8 cellular contexts compared by ENCODE assay signal in genomic region chr5:177370488-177371119, GRCh38. TPM values are rescaled to one million over a fixed set of nuclear protein-coding genes. Genes with fewer than 3 reads are reported as not detected.
A peak's percentile ranks its signal among the peaks of the same experiment; 100 is the strongest.
DNase-seq lines count a peak whose midpoint lies in the region; ATAC-seq and TF ChIP-seq lines count a peak whose summit lies in the region.

No MANE protein-coding gene starts in this region.

- TF ChIP-seq POLR2A in body of pancreas (IDR thresholded peaks at IDR 0.05), result peak in 1 of 3 donors; percentile 16

- ATAC-seq in body of pancreas, result peak; percentile 73
- ATAC-seq in HG03439 (IDR thresholded peaks at IDR 0.05; ENCODE audit: unreplicated experiment), result no peak

- peak; percentile 32 to 88 (median 69) for TF ChIP-seq CTCF in body of pancreas (IDR thresholded peaks at IDR 0.05)

- H3K4me1 ChIP-seq in body of pancreas (peaks cover 61% of the 10 kb centered on the region), iPS DF 6.9 (ENCODE audit: control insufficient read depth, insufficient read depth, low read length) (peaks cover 11% of the 10 kb centered on the region)

- H3K9me3 ChIP-seq in body of pancreas (no peaks in the 10 kb centered on the region), iPS DF 6.9 (ENCODE audit: control insufficient read depth, insufficient read depth, low read length) (no peaks in the 10 kb centered on the region)

- H3K27me3 ChIP-seq in body of pancreas, result no peaks in the 10 kb centered on the region
- H3K27me3 ChIP-seq in iPS DF 6.9 (ENCODE audit: control insufficient read depth, insufficient read depth, low read length), result no peaks in the 10 kb centered on the region

- H3K36me3 ChIP-seq in body of pancreas (replicated peaks in 1 of 2; ENCODE audit: insufficient read depth in 1 of 2, low read depth in 2 of 2) (no peaks in the 10 kb centered on the region), iPS DF 6.9 (ENCODE audit: control insufficient read depth, insufficient read depth, low read length) (0 out of 2 replicates have a peak, but pooled peaks cover 4% of the 10 kb centered on the region)

- H3K27ac ChIP-seq in body of pancreas, result peak overlapping the region; percentile 62 to 84 (median 78)
- H3K27ac ChIP-seq in iPS DF 6.9 (ENCODE audit: low read length), result no peak overlapping the region

- no peak overlapping the region for H3K4me3 ChIP-seq in body of pancreas
- H3K4me3 ChIP-seq in iPS DF 6.9 (ENCODE audit: low read length), result no peak overlapping the region; the same call in 1 of the 2 replicates
- H3K4me3 ChIP-seq in skeletal muscle cell (ENCODE audit: low read depth, low read length), result peak overlapping the region; percentile 55

- 9 to 24% methylated on average over 6 to 40 of the region's 42 CpGs for WGBS in body of pancreas, 2 donors
- WGBS in iPS DF 6.9 (ENCODE audit: insufficient coverage, insufficient read length), result no CpG with 5 or more reads among the region's 42 CpGs

- intact Hi-C loops in body of pancreas (cut with DNase I), result no loop called here

- DNase-seq in activated CD8-positive, alpha-beta memory T cell treated with anti-CD3 and anti-CD28 coated beads, Interleukin-2, amount 50 U/mL, for 48 hours, result peak; percentile 85
- no peak for DNase-seq in activated CD8-positive, alpha-beta memory T cell treated with anti-CD3 and anti-CD28 coated beads for 24 hours
- DNase-seq in HuH-7 (ENCODE audit: low spot score) (peak; percentile 96), SK-N-DZ (ENCODE audit: low spot score) (peak; percentile 73), body of pancreas (peak; percentile 93 to 95 (median 94)), iPS DF 6.9 (ENCODE audit: low read depth, low spot score) (peak; percentile 92), skeletal muscle cell (ENCODE audit: low read depth) (peak; percentile 51)

RNA-seq across cellular contexts. Expression of gene RGS14, which starts 12.9 kb away (rescaled TPM):
- polyA plus RNA-seq in SK-N-DZ (2014; cell fraction: cytosol; rRNA removed), result 20.8 and 55.9 TPM in 2 replicates
- 62.5 and 74.6 TPM in 2 replicates for polyA plus RNA-seq in SK-N-DZ (2014; cell fraction: nucleus; rRNA removed)
- 10 to 100 TPM; 15.0 to 39.2 TPM for total RNA-seq in body of pancreas

RNA-seq across cellular contexts. Expression of gene SLC34A1, which starts 13.6 kb away (rescaled TPM):
- not detected in 2 replicates for polyA plus RNA-seq in SK-N-DZ (2014; cell fraction: cytosol; rRNA removed)
- not detected in 2 replicates for polyA plus RNA-seq in SK-N-DZ (2014; cell fraction: nucleus; rRNA removed)
- total RNA-seq in body of pancreas, result not detected

RNA-seq across cellular contexts. Expression of gene LMAN2, which starts 19.1 kb away (rescaled TPM):
- polyA plus RNA-seq in SK-N-DZ (2014; cell fraction: cytosol; rRNA removed), result 222 and 238 TPM in 2 replicates
- 130 and 183 TPM in 2 replicates for polyA plus RNA-seq in SK-N-DZ (2014; cell fraction: nucleus; rRNA removed)
- 100 to 1,000 TPM; 218 to 227 TPM for total RNA-seq in body of pancreas

RNA-seq across cellular contexts. Expression of gene PFN3, which starts 29.9 kb away (rescaled TPM):
- polyA plus RNA-seq in SK-N-DZ (2014; cell fraction: cytosol; rRNA removed), result not detected in 2 replicates
- polyA plus RNA-seq in SK-N-DZ (2014; cell fraction: nucleus; rRNA removed), result not detected in 2 replicates
- not detected for total RNA-seq in body of pancreas

RNA-seq across cellular contexts. Expression of gene F12, which starts 38.8 kb away (rescaled TPM):
- polyA plus RNA-seq in SK-N-DZ (2014; cell fraction: cytosol; rRNA removed), result 28.3 and 33.5 TPM in 2 replicates
- 28.9 and 40.2 TPM in 2 replicates for polyA plus RNA-seq in SK-N-DZ (2014; cell fraction: nucleus; rRNA removed)
- 1 to 10 TPM in 1 of 2 donors, under 1 TPM in 1; 0.33 to 4.4 TPM for total RNA-seq in body of pancreas
